ENCODE assay signal across 1 cellular context in genomic region chr11:121564948-121565684, GRCh38.
A peak's percentile ranks its signal among the peaks of the same experiment; 100 is the strongest.
TF ChIP-seq lines count a peak whose summit lies in the region.

No MANE protein-coding gene starts in this region.

TF ChIP-seq in HepG2, 621 proteins besides CTCF, POLR2A, EP300 and RAD21 (continued from another document and continues in another):
- TF ChIP-seq, protein P1, sequence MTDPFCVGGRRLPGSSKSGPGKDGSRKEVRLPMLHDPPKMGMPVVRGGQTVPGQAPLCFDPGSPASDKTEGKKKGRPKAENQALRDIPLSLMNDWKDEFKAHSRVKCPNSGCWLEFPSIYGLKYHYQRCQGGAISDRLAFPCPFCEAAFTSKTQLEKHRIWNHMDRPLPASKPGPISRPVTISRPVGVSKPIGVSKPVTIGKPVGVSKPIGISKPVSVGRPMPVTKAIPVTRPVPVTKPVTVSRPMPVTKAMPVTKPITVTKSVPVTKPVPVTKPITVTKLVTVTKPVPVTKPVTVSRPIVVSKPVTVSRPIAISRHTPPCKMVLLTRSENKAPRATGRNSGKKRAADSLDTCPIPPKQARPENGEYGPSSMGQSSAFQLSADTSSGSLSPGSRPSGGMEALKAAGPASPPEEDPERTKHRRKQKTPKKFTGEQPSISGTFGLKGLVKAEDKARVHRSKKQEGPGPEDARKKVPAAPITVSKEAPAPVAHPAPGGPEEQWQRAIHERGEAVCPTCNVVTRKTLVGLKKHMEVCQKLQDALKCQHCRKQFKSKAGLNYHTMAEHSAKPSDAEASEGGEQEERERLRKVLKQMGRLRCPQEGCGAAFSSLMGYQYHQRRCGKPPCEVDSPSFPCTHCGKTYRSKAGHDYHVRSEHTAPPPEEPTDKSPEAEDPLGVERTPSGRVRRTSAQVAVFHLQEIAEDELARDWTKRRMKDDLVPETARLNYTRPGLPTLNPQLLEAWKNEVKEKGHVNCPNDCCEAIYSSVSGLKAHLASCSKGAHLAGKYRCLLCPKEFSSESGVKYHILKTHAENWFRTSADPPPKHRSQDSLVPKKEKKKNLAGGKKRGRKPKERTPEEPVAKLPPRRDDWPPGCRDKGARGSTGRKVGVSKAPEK (CRISPR knock-in tag; IDR thresholded peaks at IDR 0.05; ENCODE audit: borderline replicate concordance) = no peak
- no peak for TF ChIP-seq ATAD3A (CRISPR knock-in tag; IDR thresholded peaks at IDR 0.05)
- no peak for TF ChIP-seq RBFOX2 (IDR thresholded peaks at IDR 0.05; ENCODE audit: low read depth, low read length)
- TF ChIP-seq NFIB (CRISPR knock-in tag; IDR thresholded peaks at IDR 0.05; ENCODE audit: borderline replicate concordance) = no peak
- TF ChIP-seq ZNF629 (CRISPR knock-in tag; conservative IDR thresholded peaks at IDR 0.05) = peak; percentile 44; the same call in 1 of the 2 replicates
- TF ChIP-seq ZNF230 (CRISPR knock-in tag; IDR thresholded peaks at IDR 0.05) = no peak
- no peak for TF ChIP-seq ETV6 (CRISPR knock-in tag; conservative IDR thresholded peaks at IDR 0.05)
- TF ChIP-seq POGZ (CRISPR knock-in tag; IDR thresholded peaks at IDR 0.05) = peak; percentile 49; the same call in 1 of the 2 replicates
- TF ChIP-seq ZNF788 (CRISPR knock-in tag; IDR thresholded peaks at IDR 0.05; ENCODE audit: borderline replicate concordance) = no peak
- TF ChIP-seq ZNF615 (CRISPR knock-in tag; IDR thresholded peaks at IDR 0.05; ENCODE audit: borderline replicate concordance) = no peak
- no peak for TF ChIP-seq ZKSCAN1 (IDR thresholded peaks at IDR 0.05; ENCODE audit: low read length)
- no peak for TF ChIP-seq ZNF121 (CRISPR knock-in tag; IDR thresholded peaks at IDR 0.05)
- TF ChIP-seq ERF (CRISPR knock-in tag; IDR thresholded peaks at IDR 0.05) = peak; percentile 63; the same call in 1 of the 2 replicates
- TF ChIP-seq ZNF383 (CRISPR knock-in tag; IDR thresholded peaks at IDR 0.05; ENCODE audit: borderline replicate concordance) = no peak
- no peak for TF ChIP-seq ZNF782 (CRISPR knock-in tag; IDR thresholded peaks at IDR 0.05; ENCODE audit: borderline replicate concordance)
- no peak for TF ChIP-seq ZNF160 (CRISPR knock-in tag; IDR thresholded peaks at IDR 0.05)
- TF ChIP-seq RXRB (CRISPR knock-in tag; IDR thresholded peaks at IDR 0.05; ENCODE audit: borderline replicate concordance) = peak; percentile 89
- TF ChIP-seq, protein P2, sequence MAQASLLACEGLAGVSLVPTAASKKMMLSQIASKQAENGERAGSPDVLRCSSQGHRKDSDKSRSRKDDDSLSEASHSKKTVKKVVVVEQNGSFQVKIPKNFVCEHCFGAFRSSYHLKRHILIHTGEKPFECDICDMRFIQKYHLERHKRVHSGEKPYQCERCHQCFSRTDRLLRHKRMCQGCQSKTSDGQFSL (CRISPR knock-in tag; IDR thresholded peaks at IDR 0.05) = no peak
- TF ChIP-seq WIZ (CRISPR knock-in tag; IDR thresholded peaks at IDR 0.05) = no peak
- TF ChIP-seq RXRA (CRISPR knock-in tag; IDR thresholded peaks at IDR 0.05) = no peak; the same call in 1 of the 2 replicates
- no peak for TF ChIP-seq DR1 (CRISPR knock-in tag; IDR thresholded peaks at IDR 0.05)
- TF ChIP-seq ZFP36L1 (CRISPR knock-in tag; IDR thresholded peaks at IDR 0.05) = 0 out of 2 replicates have a peak, but pooled peaks have one; percentile 75
- peak; percentile 30 for TF ChIP-seq JARID2 (CRISPR knock-in tag; IDR thresholded peaks at IDR 0.05; ENCODE audit: insufficient replicate concordance)
- no peak for TF ChIP-seq ZNF550 (CRISPR knock-in tag; IDR thresholded peaks at IDR 0.05; ENCODE audit: borderline replicate concordance)
- no peak for TF ChIP-seq SMAD1 (CRISPR knock-in tag; IDR thresholded peaks at IDR 0.05; ENCODE audit: borderline replicate concordance, low read depth)
- TF ChIP-seq STAG1 (CRISPR knock-in tag; IDR thresholded peaks at IDR 0.05) = no peak
- peak; percentile 71 for TF ChIP-seq THAP11 (CRISPR knock-in tag; IDR thresholded peaks at IDR 0.05)
- no peak for TF ChIP-seq SRSF9 (IDR thresholded peaks at IDR 0.05; ENCODE audit: borderline replicate concordance, insufficient read depth, low read depth, low read length, poor library complexity, severe bottlenecking)
- TF ChIP-seq NR0B2 (CRISPR knock-in tag; IDR thresholded peaks at IDR 0.05) = no peak
- no peak for TF ChIP-seq ZMYM3 (CRISPR knock-in tag; IDR thresholded peaks at IDR 0.05)
- no peak for TF ChIP-seq FUBP1 (CRISPR knock-in tag; IDR thresholded peaks at IDR 0.05; ENCODE audit: borderline replicate concordance)
- TF ChIP-seq ZFP82 (CRISPR knock-in tag; IDR thresholded peaks at IDR 0.05; ENCODE audit: borderline replicate concordance) = no peak
- TF ChIP-seq PRMT3 (CRISPR knock-in tag; IDR thresholded peaks at IDR 0.05; ENCODE audit: borderline replicate concordance, low read depth) = no peak
- peak; percentile 62; the same call in 1 of the 2 replicates for TF ChIP-seq POGK (CRISPR knock-in tag; conservative IDR thresholded peaks at IDR 0.05)
- peak; percentile 70; the same call in 1 of the 2 replicates for TF ChIP-seq ZNF264 (CRISPR knock-in tag; IDR thresholded peaks at IDR 0.05)
- TF ChIP-seq FOSL1 (CRISPR knock-in tag; IDR thresholded peaks at IDR 0.05; ENCODE audit: borderline replicate concordance) = no peak
- TF ChIP-seq, protein P3, sequence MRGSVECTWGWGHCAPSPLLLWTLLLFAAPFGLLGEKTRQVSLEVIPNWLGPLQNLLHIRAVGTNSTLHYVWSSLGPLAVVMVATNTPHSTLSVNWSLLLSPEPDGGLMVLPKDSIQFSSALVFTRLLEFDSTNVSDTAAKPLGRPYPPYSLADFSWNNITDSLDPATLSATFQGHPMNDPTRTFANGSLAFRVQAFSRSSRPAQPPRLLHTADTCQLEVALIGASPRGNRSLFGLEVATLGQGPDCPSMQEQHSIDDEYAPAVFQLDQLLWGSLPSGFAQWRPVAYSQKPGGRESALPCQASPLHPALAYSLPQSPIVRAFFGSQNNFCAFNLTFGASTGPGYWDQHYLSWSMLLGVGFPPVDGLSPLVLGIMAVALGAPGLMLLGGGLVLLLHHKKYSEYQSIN (CRISPR knock-in tag; IDR thresholded peaks at IDR 0.05; ENCODE audit: borderline replicate concordance) = no peak
- TF ChIP-seq ZNF580 (CRISPR knock-in tag; IDR thresholded peaks at IDR 0.05; ENCODE audit: borderline replicate concordance, low read depth) = no peak
- TF ChIP-seq ZNF138 (CRISPR knock-in tag; IDR thresholded peaks at IDR 0.05; ENCODE audit: low read depth) = no peak
- no peak for TF ChIP-seq ARHGAP35 (CRISPR knock-in tag; IDR thresholded peaks at IDR 0.05; ENCODE audit: borderline replicate concordance)
- TF ChIP-seq SOX5 (CRISPR knock-in tag; IDR thresholded peaks at IDR 0.05; ENCODE audit: borderline replicate concordance) = peak; percentile 91
- peak; percentile 78 for TF ChIP-seq NR2C2 (CRISPR knock-in tag; IDR thresholded peaks at IDR 0.05; ENCODE audit: borderline replicate concordance)
- no peak for TF ChIP-seq ZSCAN31 (CRISPR knock-in tag; IDR thresholded peaks at IDR 0.05; ENCODE audit: low read depth)
- no peak for TF ChIP-seq ZSCAN12 (CRISPR knock-in tag; IDR thresholded peaks at IDR 0.05)
- 0 out of 2 replicates have a peak, but pooled peaks have one; percentile 43 for TF ChIP-seq CBFB (CRISPR knock-in tag; IDR thresholded peaks at IDR 0.05)
- TF ChIP-seq ZNF3 (CRISPR knock-in tag; IDR thresholded peaks at IDR 0.05) = no peak
- peak; percentile 10; the same call in 1 of the 2 replicates for TF ChIP-seq ZMYM4 (CRISPR knock-in tag; IDR thresholded peaks at IDR 0.05)
- TF ChIP-seq TBX2 (CRISPR knock-in tag; IDR thresholded peaks at IDR 0.05; ENCODE audit: borderline replicate concordance) = peak; percentile 62; the same call in 1 of the 2 replicates
- TF ChIP-seq SIN3A (IDR thresholded peaks at IDR 0.05; ENCODE audit: borderline replicate concordance, low read depth, low read length) = no peak
- no peak for TF ChIP-seq SRF (IDR thresholded peaks at IDR 0.05; ENCODE audit: low read depth, low read length)
- TF ChIP-seq FLYWCH1 (CRISPR knock-in tag; IDR thresholded peaks at IDR 0.05) = no peak
- TF ChIP-seq, protein P4, sequence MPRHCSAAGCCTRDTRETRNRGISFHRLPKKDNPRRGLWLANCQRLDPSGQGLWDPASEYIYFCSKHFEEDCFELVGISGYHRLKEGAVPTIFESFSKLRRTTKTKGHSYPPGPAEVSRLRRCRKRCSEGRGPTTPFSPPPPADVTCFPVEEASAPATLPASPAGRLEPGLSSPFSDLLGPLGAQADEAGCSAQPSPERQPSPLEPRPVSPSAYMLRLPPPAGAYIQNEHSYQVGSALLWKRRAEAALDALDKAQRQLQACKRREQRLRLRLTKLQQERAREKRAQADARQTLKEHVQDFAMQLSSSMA (CRISPR knock-in tag; IDR thresholded peaks at IDR 0.05) = no peak
- no peak for TF ChIP-seq FIP1L1 (IDR thresholded peaks at IDR 0.05; ENCODE audit: borderline replicate concordance, insufficient read depth, low read depth, low read length)
- TF ChIP-seq XBP1 (CRISPR knock-in tag; IDR thresholded peaks at IDR 0.05) = no peak
- no peak for TF ChIP-seq ADNP (CRISPR knock-in tag; IDR thresholded peaks at IDR 0.05)
- no peak for TF ChIP-seq HNRNPH1 (optimal IDR thresholded peaks at IDR 0.05; ENCODE audit: low read depth, low read length)
- TF ChIP-seq, protein P5, sequence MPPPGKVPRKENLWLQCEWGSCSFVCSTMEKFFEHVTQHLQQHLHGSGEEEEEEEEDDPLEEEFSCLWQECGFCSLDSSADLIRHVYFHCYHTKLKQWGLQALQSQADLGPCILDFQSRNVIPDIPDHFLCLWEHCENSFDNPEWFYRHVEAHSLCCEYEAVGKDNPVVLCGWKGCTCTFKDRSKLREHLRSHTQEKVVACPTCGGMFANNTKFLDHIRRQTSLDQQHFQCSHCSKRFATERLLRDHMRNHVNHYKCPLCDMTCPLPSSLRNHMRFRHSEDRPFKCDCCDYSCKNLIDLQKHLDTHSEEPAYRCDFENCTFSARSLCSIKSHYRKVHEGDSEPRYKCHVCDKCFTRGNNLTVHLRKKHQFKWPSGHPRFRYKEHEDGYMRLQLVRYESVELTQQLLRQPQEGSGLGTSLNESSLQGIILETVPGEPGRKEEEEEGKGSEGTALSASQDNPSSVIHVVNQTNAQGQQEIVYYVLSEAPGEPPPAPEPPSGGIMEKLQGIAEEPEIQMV (CRISPR knock-in tag; IDR thresholded peaks at IDR 0.05; ENCODE audit: low read depth) = no peak
- TF ChIP-seq ZNF260 (CRISPR knock-in tag; IDR thresholded peaks at IDR 0.05; ENCODE audit: borderline replicate concordance, low read depth) = no peak
- TF ChIP-seq POLR2AphosphoS5 (IDR thresholded peaks at IDR 0.05; ENCODE audit: low read depth, low read length) = no peak
- TF ChIP-seq ZKSCAN5 (CRISPR knock-in tag; IDR thresholded peaks at IDR 0.05) = no peak
- TF ChIP-seq FOXP4 (CRISPR knock-in tag; IDR thresholded peaks at IDR 0.05) = peak; percentile 95
